Comparison of ENCODE assay signal across 10 cellular contexts in the genomic region with DNA sequence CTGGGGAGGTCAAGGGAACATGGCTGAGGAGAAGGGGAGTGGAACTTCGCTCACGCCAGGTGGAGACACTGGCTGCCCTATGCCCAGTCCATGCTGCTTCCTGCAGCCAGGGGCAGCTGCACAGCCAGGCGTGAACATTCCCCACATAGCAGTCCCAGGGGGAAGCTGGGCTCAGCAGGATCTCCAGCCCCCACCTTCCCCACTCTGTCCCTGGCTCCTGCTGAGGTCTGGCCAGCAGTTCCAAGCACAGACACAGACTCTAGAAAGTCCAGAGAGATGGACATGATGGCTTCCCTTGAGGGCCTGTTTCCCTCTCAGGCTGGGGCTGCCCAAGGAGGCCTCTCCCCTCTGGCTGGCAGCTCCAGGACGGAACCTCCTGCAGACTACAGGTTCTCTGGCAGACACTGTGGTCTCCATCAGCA. TPM values are rescaled to one million over a fixed set of nuclear protein-coding genes. Genes with fewer than 3 reads are reported as not detected.
DNase-seq lines count a peak whose midpoint lies in the region; ATAC-seq, FAIRE-seq and TF ChIP-seq lines count a peak whose summit lies in the region.
"Had no signal": no experiment of that assay in that cellular context is flagged by ENCODE, and none has a peak within 500 bp of the region (broad histone marks: within the 10 kb centered on the region; RNA-seq: fewer than 3 reads in every experiment).

No MANE protein-coding gene starts in this region.

- peak overlapping the region; percentile 65 for H3K4me2 ChIP-seq in endothelial cell of umbilical vein (ENCODE audit: insufficient read depth, low read length)

- H2AFZ ChIP-seq in endothelial cell of umbilical vein (ENCODE audit: low read depth, low read length) = no peak overlapping the region

- no peak for TF ChIP-seq POLR2A in endothelial cell of umbilical vein (IDR thresholded peaks at IDR 0.05; ENCODE audit: low read depth, low read length)
- TF ChIP-seq POLR2A in uterus (IDR thresholded peaks at IDR 0.05) = no peak

- H3K9me3 ChIP-seq in endothelial cell of umbilical vein (replicated peaks; ENCODE audit: control insufficient read depth, insufficient read depth, low read length) (no peaks in the 10 kb centered on the region), mucosa of descending colon (no peaks in the 10 kb centered on the region), uterus (no peaks in the 10 kb centered on the region)

- no peaks in the 10 kb centered on the region for H3K9me1 ChIP-seq in endothelial cell of umbilical vein (replicated peaks; ENCODE audit: control insufficient read depth, extremely low read depth, insufficient read depth, low read length)

- peak; percentile 35 for DNase-seq in DMS153 (lab: John Stamatoyannopoulos, UW)
- no peak for DNase-seq in DMS153 treated with DMSO at 0.1 percent for 48 hours (lab: John Stamatoyannopoulos, UW; ENCODE audit: unreplicated experiment)
- DNase-seq in endothelial cell of umbilical vein (ENCODE audit: low read depth, low spot score) = no peak
- DNase-seq in mucosa of descending colon = peak in 1 of 3 donors; percentile 58
- peak in 1 of 2 donors; percentile 62 for DNase-seq in uterus
- DNase-seq in central memory CD4-positive, alpha-beta T cell = no peak
- DNase-seq in NCI-H1436 (lab: John Stamatoyannopoulos, UW) = no peak
- DNase-seq: 8988T, NCI-H187 treated with DMSO at 0.1 percent for 48 hours had no signal

- POLR2A ChIA-PET in endothelial cell of umbilical vein (lab: Charles Lee) = interaction anchor here (0.7 to 3.2 kb wide), 7 partner anchors 9 to 89 kb away, joined by 3 to 82 read pairs (median 6); partner anchors contain the start of genes JUP and P3H4

- H3K4me1 ChIP-seq in endothelial cell of umbilical vein (ENCODE audit: control insufficient read depth, extremely low read depth, insufficient read depth, low read length) (peaks cover 47% of the 10 kb centered on the region), mucosa of descending colon (ENCODE audit: low read depth) (peaks cover 80% of the 10 kb centered on the region), uterus (peaks cover 0 to 43% of the 10 kb centered on the region in 2 donors)

- H3K79me2 ChIP-seq in endothelial cell of umbilical vein (ENCODE audit: control insufficient read depth, insufficient read depth, low read length) = no peaks in the 10 kb centered on the region

- intact Hi-C loops in endothelial cell of umbilical vein (cut with micrococcal nuclease) = loop anchor here (1.0 kb wide), 6 partner anchors 9 to 88 kb away; partner anchors contain the start of genes JUP and KLHL11
- intact Hi-C loops in mucosa of descending colon (cut with DNase I, micrococcal nuclease) = no loop called here
- intact Hi-C loops in uterus (cut with DNase I; ENCODE audit: low total_unique reads) = no loop called here

- H3K36me3 ChIP-seq in endothelial cell of umbilical vein (ENCODE audit: control insufficient read depth in 2 of 2, extremely low read depth in 1 of 2, insufficient read depth in 2 of 2, low read length in 2 of 2) = peaks cover 0 to 15% of the 10 kb centered on the region in 2 experiments
- no peaks in the 10 kb centered on the region for H3K36me3 ChIP-seq in mucosa of descending colon (ENCODE audit: low read depth)
- H3K36me3 ChIP-seq in uterus = no peaks in the 10 kb centered on the region

- H3K4me3 ChIP-seq in endothelial cell of umbilical vein (replicated peaks in 1 of 3; ENCODE audit: insufficient read depth in 1 of 3, low read depth in 1 of 3, low read length in 3 of 3) (no peak overlapping the region), mucosa of descending colon (no peak overlapping the region), uterus (no peak overlapping the region)

- H3K27me3 ChIP-seq in endothelial cell of umbilical vein (ENCODE audit: control insufficient read depth in 2 of 2, insufficient read depth in 2 of 2, low read length in 2 of 2) = no peaks in the 10 kb centered on the region
- no peaks in the 10 kb centered on the region for H3K27me3 ChIP-seq in uterus

- peak overlapping the region; percentile 72 for H3K9ac ChIP-seq in endothelial cell of umbilical vein (replicated peaks; ENCODE audit: extremely low read depth, insufficient read depth, low read length)

- dilution Hi-C loops in endothelial cell of umbilical vein (cut with MboI; ENCODE audit: extremely low pct_ligation_motif_present, low sequenced_read_pairs) = no loop called here

- TSS peak; percentile 13 for BruUV-seq in endothelial cell of umbilical vein (replicated peaks; lab: Mats Ljungman, UMichigan)

- H4K20me1 ChIP-seq in endothelial cell of umbilical vein (replicated peaks; ENCODE audit: control insufficient read depth, extremely low read depth, insufficient read depth, low read length) = no peaks in the 10 kb centered on the region

- ATAC-seq in mucosa of descending colon = peak; percentile 2
- ATAC-seq in HG02623 (IDR thresholded peaks at IDR 0.05; ENCODE audit: unreplicated experiment) = no peak

- peak overlapping the region; percentile 97 for H3K27ac ChIP-seq in endothelial cell of umbilical vein (ENCODE audit: insufficient read depth, low read depth, low read length)
- peak overlapping the region; percentile 73 to 96 for H3K27ac ChIP-seq in uterus

- no peak for FAIRE-seq in endothelial cell of umbilical vein (lab: Jason Lieb, UNC)

- CTCF ChIA-PET in endothelial cell of umbilical vein (lab: Charles Lee) = interaction anchor here (0.9 to 7.7 kb wide), 10 partner anchors 8 to 88 kb away, joined by 3 to 169 read pairs (median 8); partner anchors contain the start of genes JUP, KLHL11 and P3H4

- TF ChIP-seq CTCF in endothelial cell of umbilical vein (IDR thresholded peaks at IDR 0.05; ENCODE audit: extremely low read depth in 1 of 2, insufficient read depth in 1 of 2, low read depth in 1 of 2, low read length in 2 of 2) (peak; percentile 16 to 41), mucosa of descending colon (IDR thresholded peaks at IDR 0.05) (no peak), uterus (IDR thresholded peaks at IDR 0.05) (peak in 3 of 4 experiments; percentile 23 to 50 (median 44))

RNA-seq across cellular contexts. Expression of gene JUP, which starts 9.3 kb away (rescaled TPM):
- total RNA-seq in endothelial cell of umbilical vein (170 and 171 TPM in 2 replicates), mucosa of descending colon (100 to 1,000 TPM; 165 to 383 (median 320) TPM), uterus (100 to 1,000 TPM in 1 of 4 donors, 10 to 100 TPM in 3; 49.1 to 110 (median 70.0) TPM)
- 98.0 and 100 TPM in 2 replicates for polyA plus RNA-seq in endothelial cell of umbilical vein
- 72.7 and 86.1 TPM in 2 replicates for polyA plus RNA-seq in endothelial cell of umbilical vein (2011; cell fraction: cytosol; rRNA removed)
- polyA plus RNA-seq in endothelial cell of umbilical vein (2011; cell fraction: nucleus; rRNA removed) = 60.0 and 77.0 TPM in 2 replicates
- polyA plus RNA-seq in endothelial cell of umbilical vein (2012) = 69.4 and 88.4 TPM in 2 replicates
- 69.0 and 85.2 TPM in 2 replicates for polyA minus RNA-seq in endothelial cell of umbilical vein
- 66.7 TPM for polyA minus RNA-seq in endothelial cell of umbilical vein (2011; cell fraction: cytosol; rRNA and poly(A)+ RNA removed)
- polyA minus RNA-seq in endothelial cell of umbilical vein (2011; cell fraction: nucleus; rRNA and poly(A)+ RNA removed) = 51.8 and 89.1 TPM in 2 replicates

RNA-seq across cellular contexts. Expression of gene P3H4, which starts 34.6 kb away (rescaled TPM):
- total RNA-seq in endothelial cell of umbilical vein (37.1 and 39.2 TPM in 2 replicates), mucosa of descending colon (10 to 100 TPM; 10.7 to 14.0 (median 12.1) TPM), uterus (10 to 100 TPM in 3 of 4 donors, 1 to 10 TPM in 1; 10.0 to 67.0 (median 35.1) TPM)
- 57.3 and 58.3 TPM in 2 replicates for polyA plus RNA-seq in endothelial cell of umbilical vein
- polyA plus RNA-seq in endothelial cell of umbilical vein (2011; cell fraction: cytosol; rRNA removed) = 38.0 and 49.5 TPM in 2 replicates
- polyA plus RNA-seq in endothelial cell of umbilical vein (2011; cell fraction: nucleus; rRNA removed) = 18.8 and 20.8 TPM in 2 replicates
- 30.9 and 49.7 TPM in 2 replicates for polyA plus RNA-seq in endothelial cell of umbilical vein (2012)
- 23.4 and 31.7 TPM in 2 replicates for polyA minus RNA-seq in endothelial cell of umbilical vein
- 31.0 TPM for polyA minus RNA-seq in endothelial cell of umbilical vein (2011; cell fraction: cytosol; rRNA and poly(A)+ RNA removed)
- 12.2 and 12.6 TPM in 2 replicates for polyA minus RNA-seq in endothelial cell of umbilical vein (2011; cell fraction: nucleus; rRNA and poly(A)+ RNA removed)

RNA-seq across cellular contexts. Expression of gene FKBP10, which starts 35.6 kb away (rescaled TPM):
- total RNA-seq in endothelial cell of umbilical vein (163 and 168 TPM in 2 replicates), mucosa of descending colon (10 to 100 TPM in 2 of 3 donors, 1 to 10 TPM in 1; 5.7 to 32.7 (median 18.6) TPM), uterus (100 to 1,000 TPM in 2 of 4 donors, 10 to 100 TPM in 2; 22.9 to 226 (median 89.5) TPM)
- 377 and 431 TPM in 2 replicates for polyA plus RNA-seq in endothelial cell of umbilical vein
- 210 and 266 TPM in 2 replicates for polyA plus RNA-seq in endothelial cell of umbilical vein (2011; cell fraction: cytosol; rRNA removed)
- 701 and 710 TPM in 2 replicates for polyA plus RNA-seq in endothelial cell of umbilical vein (2011; cell fraction: nucleus; rRNA removed)
- polyA plus RNA-seq in endothelial cell of umbilical vein (2012) = 227 and 335 TPM in 2 replicates
- 162 and 168 TPM in 2 replicates for polyA minus RNA-seq in endothelial cell of umbilical vein
- polyA minus RNA-seq in endothelial cell of umbilical vein (2011; cell fraction: cytosol; rRNA and poly(A)+ RNA removed) = 86.1 TPM
- polyA minus RNA-seq in endothelial cell of umbilical vein (2011; cell fraction: nucleus; rRNA and poly(A)+ RNA removed) = 97.3 and 130 TPM in 2 replicates

RNA-seq across cellular contexts. Expression of gene HAP1, which starts 42.7 kb away (rescaled TPM):
- total RNA-seq in endothelial cell of umbilical vein (0.23 and 0.24 TPM in 2 replicates), mucosa of descending colon (1 to 10 TPM in 1 of 3 donors, under 1 TPM in 2; 0.12 to 2.8 (median 0.32) TPM), uterus (1 to 10 TPM in 1 of 4 donors, not detected in 3; 2.2 TPM)
- polyA plus RNA-seq in endothelial cell of umbilical vein = 0.07 and 0.11 TPM in 2 replicates
- 0.03 and 0.05 TPM in 2 replicates for polyA plus RNA-seq in endothelial cell of umbilical vein (2011; cell fraction: cytosol; rRNA removed)
- 0.96 and 1.0 TPM in 2 replicates for polyA plus RNA-seq in endothelial cell of umbilical vein (2011; cell fraction: nucleus; rRNA removed)
- 0.27 TPM in 1 of 2 replicates, not detected in the other for polyA plus RNA-seq in endothelial cell of umbilical vein (2012)
- polyA minus RNA-seq in endothelial cell of umbilical vein = 0.06 TPM in 1 of 2 replicates, not detected in the other
- polyA minus RNA-seq in endothelial cell of umbilical vein (2011; cell fraction: cytosol; rRNA and poly(A)+ RNA removed) = not detected
- 0.05 and 0.14 TPM in 2 replicates for polyA minus RNA-seq in endothelial cell of umbilical vein (2011; cell fraction: nucleus; rRNA and poly(A)+ RNA removed)

RNA-seq across cellular contexts. Expression of gene NT5C3B, which starts 58.9 kb away (rescaled TPM):
- total RNA-seq in endothelial cell of umbilical vein = 57.4 and 67.3 TPM in 2 replicates
- polyA plus RNA-seq in endothelial cell of umbilical vein = 75.5 and 92.5 TPM in 2 replicates
- 80.0 and 90.6 TPM in 2 replicates for polyA plus RNA-seq in endothelial cell of umbilical vein (2011; cell fraction: cytosol; rRNA removed)
- polyA plus RNA-seq in endothelial cell of umbilical vein (2011; cell fraction: nucleus; rRNA removed) = 84.8 and 107 TPM in 2 replicates
- polyA plus RNA-seq in endothelial cell of umbilical vein (2012) = 89.8 and 107 TPM in 2 replicates
- 53.4 and 54.1 TPM in 2 replicates for polyA minus RNA-seq in endothelial cell of umbilical vein
- polyA minus RNA-seq in endothelial cell of umbilical vein (2011; cell fraction: cytosol; rRNA and poly(A)+ RNA removed) = 23.6 TPM
- 23.1 and 30.6 TPM in 2 replicates for polyA minus RNA-seq in endothelial cell of umbilical vein (2011; cell fraction: nucleus; rRNA and poly(A)+ RNA removed)
- 10 to 100 TPM; 17.8 to 46.5 (median 19.1) TPM for total RNA-seq in mucosa of descending colon
- 10 to 100 TPM; 32.5 to 77.9 (median 68.1) TPM for total RNA-seq in uterus
